ENCODE assay signal across 7 cellular contexts in genomic region chr6:24599179-24599578, GRCh38. TPM values are rescaled to one million over a fixed set of nuclear protein-coding genes. Genes with fewer than 3 reads are reported as not detected.
"Had no signal": no experiment of that assay in that cellular context is flagged by ENCODE, and none has a peak within 500 bp of the region (broad histone marks: within the 10 kb centered on the region; RNA-seq: fewer than 3 reads in every experiment).

No MANE protein-coding gene starts in this region.

- DNase-seq: GM23248, GOT3, H7, HCEC 1CT, HFFc6 had no signal

- H3K4me3 Mint-ChIP-seq: GM23338, HFFc6 had no signal

- H3K9me3 Mint-ChIP-seq: GM23338, HFFc6 had no signal

- H3K9ac ChIP-seq: GM23248 had no signal

- H3K4me2 ChIP-seq: GM23338 had no signal

- H3K27ac ChIP-seq: GM23248 had no signal

- H3K4me1 ChIP-seq: HAP-1 had no signal

- H2AFZ ChIP-seq: GM23248, GM23338 had no signal

- H3K4me3 ChIP-seq: GM23248, GM23338, HAP-1 had no signal

- H3K36me3 ChIP-seq: HAP-1 had no signal

- H3K27ac Mint-ChIP-seq: GM23338, HFFc6 had no signal

- H3K9me3 ChIP-seq: HAP-1 had no signal

RNA-seq across cellular contexts. Expression of gene KIAA0319, which starts 46.8 kb away (rescaled TPM):
- total RNA-seq: GM23248 had no signal
